ENCODE assay signal across 8 cellular contexts in the genomic region with DNA sequence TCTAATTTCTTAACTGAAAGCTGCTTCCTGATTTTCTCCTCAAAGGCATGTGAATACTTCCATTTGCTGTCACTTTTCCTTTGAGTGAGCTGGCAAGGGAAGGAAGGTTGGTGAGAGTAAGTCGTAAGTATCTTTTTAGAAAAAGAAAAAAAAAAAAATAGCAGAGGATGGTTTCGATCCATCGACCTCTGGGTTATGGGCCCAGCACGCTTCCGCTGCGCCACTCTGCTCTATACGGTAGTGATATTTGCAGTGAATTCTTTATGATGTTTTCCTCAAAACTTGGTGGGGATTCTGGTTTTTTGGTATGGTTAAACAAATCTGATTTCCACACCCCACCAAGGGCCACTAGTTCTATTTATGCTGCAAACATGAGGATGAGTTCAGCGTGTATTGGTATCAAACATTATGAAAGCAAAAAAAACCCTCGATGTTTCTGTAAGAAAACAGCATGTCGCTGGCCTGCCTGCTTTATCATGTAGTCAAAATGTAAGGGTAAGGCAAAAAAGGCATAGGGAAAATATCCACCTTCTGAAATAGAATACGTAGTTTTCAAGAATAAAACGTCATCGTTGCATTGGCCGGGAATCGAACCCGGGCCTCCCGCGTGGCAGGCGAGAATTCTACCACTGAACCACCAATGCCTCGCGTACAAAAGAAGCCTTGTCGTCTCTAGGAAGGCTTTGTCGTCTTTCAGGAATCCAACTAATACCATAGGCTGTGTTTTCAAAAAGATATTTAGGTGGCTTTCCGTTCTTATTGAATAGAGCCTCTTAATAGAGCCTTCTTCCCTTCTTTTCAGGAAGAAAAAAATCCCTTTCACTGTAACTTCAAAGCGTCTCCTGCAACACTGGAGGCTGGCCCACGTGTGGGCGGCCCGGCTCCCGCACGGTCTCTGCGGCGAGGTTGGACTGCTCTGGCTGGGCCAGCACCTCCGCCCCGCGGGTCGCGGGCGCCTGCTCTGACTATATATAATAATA. TPM values are rescaled to one million over a fixed set of nuclear protein-coding genes. Genes with fewer than 3 reads are reported as not detected.
DNase-seq lines count a peak whose midpoint lies in the region; ATAC-seq and TF ChIP-seq lines count a peak whose summit lies in the region.

No MANE protein-coding gene starts in this region.

- no peak overlapping the region for H4K91ac ChIP-seq in neuronal stem cell (ENCODE audit: low read depth, low read length, poor library complexity)

- DNase-seq in DMS79 treated with DMSO at 0.1 percent for 48 hours (lab: John Stamatoyannopoulos, UW) (peak; percentile 39), LHCN-M2 (ENCODE audit: low read depth) (peak; percentile 81), RWPE2 (ENCODE audit: low spot score) (no peak), foreskin keratinocyte (peak; percentile 72 to 83), neuronal stem cell (ENCODE audit: low spot score) (peak; percentile 94), substantia nigra (lab: John Stamatoyannopoulos, UW) (peak in 48 of 49 donors; percentile 12 to 86 (median 65))
- peak; percentile 88 for DNase-seq in activated gamma-delta T cell treated with anti-CD3 and anti-CD28 coated beads, Interleukin-2, amount 50 U/mL, for 16 hours (ENCODE audit: low read depth)

- no peak overlapping the region for H2BK5ac ChIP-seq in neuronal stem cell (ENCODE audit: low read length)

- no peak overlapping the region for H4K8ac ChIP-seq in neuronal stem cell (ENCODE audit: low read depth, low read length)

- H3K4me1 ChIP-seq in RWPE2 (ENCODE audit: insufficient read depth, poor library complexity, severe bottlenecking) (no peaks in the 10 kb centered on the region), foreskin keratinocyte (peaks cover 1% of the 10 kb centered on the region), neuronal stem cell (ENCODE audit: control insufficient read depth in 2 of 2, insufficient read depth in 1 of 2, low read depth in 1 of 2, low read length in 2 of 2) (no peaks in the 10 kb centered on the region)

- no peak overlapping the region for H2AK5ac ChIP-seq in neuronal stem cell (ENCODE audit: low read depth, low read length)

- no peak overlapping the region for H3K4ac ChIP-seq in neuronal stem cell (ENCODE audit: low read length)

- H3K14ac ChIP-seq in neuronal stem cell (ENCODE audit: low read length), result no peak overlapping the region

- H2AFZ ChIP-seq in neuronal stem cell (ENCODE audit: low read length), result peak overlapping the region; percentile 93

- no peak overlapping the region for H2BK15ac ChIP-seq in neuronal stem cell (ENCODE audit: low read length)

- peak overlapping the region; percentile 69 for H3K4me2 ChIP-seq in neuronal stem cell (ENCODE audit: insufficient read depth, low read length, poor library complexity, severe bottlenecking)

- peak overlapping the region; percentile 83 for H3K18ac ChIP-seq in neuronal stem cell (ENCODE audit: low read length)

- H3K9me3 ChIP-seq in RWPE2 (ENCODE audit: severe bottlenecking) (no peaks in the 10 kb centered on the region), neuronal stem cell (replicated peaks in 1 of 2; ENCODE audit: control insufficient read depth in 2 of 2, insufficient read depth in 1 of 2, low read depth in 1 of 2, low read length in 2 of 2) (no peaks in the 10 kb centered on the region)

- no peak overlapping the region for H2BK12ac ChIP-seq in neuronal stem cell (ENCODE audit: low read length)

- H3K36me3 ChIP-seq in RWPE2 (ENCODE audit: low read depth) (no peaks in the 10 kb centered on the region), neuronal stem cell (replicated peaks in 1 of 2; ENCODE audit: control insufficient read depth in 2 of 2, insufficient read depth in 2 of 2, low read length in 2 of 2) (no peaks in the 10 kb centered on the region)

- peak; percentile 66 for ATAC-seq in GM21825 (IDR thresholded peaks at IDR 0.05; ENCODE audit: unreplicated experiment)
- peak; percentile 88 for ATAC-seq in RWPE2 (ENCODE audit: low read depth)
- peak; percentile 84 for ATAC-seq in foreskin keratinocyte

- H3K27ac ChIP-seq in RWPE2 (ENCODE audit: poor library complexity, severe bottlenecking) (no peak overlapping the region), foreskin keratinocyte (peak overlapping the region; percentile 26), neuronal stem cell (replicated peaks; ENCODE audit: low read length) (peak overlapping the region; percentile 82), substantia nigra (ENCODE audit: low read depth, low read length, poor library complexity, severe bottlenecking) (peak overlapping the region; percentile 76)

- peak overlapping the region; percentile 45 for H3K4me3 ChIP-seq in RWPE2 (ENCODE audit: severe bottlenecking)
- peak overlapping the region; percentile 67 to 87 for H3K4me3 ChIP-seq in neuronal stem cell (ENCODE audit: low read length in 2 of 2)

- TF ChIP-seq CTCF in RWPE2 (IDR thresholded peaks at IDR 0.05; ENCODE audit: poor library complexity, severe bottlenecking) (no peak), foreskin keratinocyte (conservative IDR thresholded peaks at IDR 0.05) (no peak)

- H3K27me3 ChIP-seq in RWPE2 (ENCODE audit: insufficient read depth, poor library complexity, severe bottlenecking), result no peaks in the 10 kb centered on the region
- H3K27me3 ChIP-seq in foreskin keratinocyte, result no peaks in the 10 kb centered on the region
- no peaks in the 10 kb centered on the region for H3K27me3 ChIP-seq in neuronal stem cell (ENCODE audit: control insufficient read depth in 3 of 3, insufficient read depth in 3 of 3, low read depth in 1 of 3, low read length in 3 of 3)

- H3K79me1 ChIP-seq in neuronal stem cell (ENCODE audit: low read depth, low read length), result no peaks in the 10 kb centered on the region

- H2BK120ac ChIP-seq in neuronal stem cell (ENCODE audit: low read depth, low read length), result no peak overlapping the region

- no peak overlapping the region for H3K9ac ChIP-seq in neuronal stem cell (ENCODE audit: low read depth, low read length, poor library complexity)

- no peak overlapping the region for H3K23ac ChIP-seq in neuronal stem cell (ENCODE audit: low read depth, low read length, poor library complexity)

- no CpG with 5 or more reads among the region's 38 CpGs for WGBS in neuronal stem cell (ENCODE audit: extremely low coverage in 2 of 2, insufficient read length in 2 of 2, insufficient replicate concordance in 1 of 2), 2 donors

RNA-seq across cellular contexts. Expression of a gene that starts 9.6 kb away (rescaled TPM):
- total RNA-seq in LHCN-M2 (2014; rRNA removed), result not detected in 2 replicates
- not detected for polyA plus RNA-seq in LHCN-M2 (2012)
- not detected in 2 replicates for total RNA-seq in foreskin keratinocyte
- polyA plus RNA-seq in foreskin keratinocyte, result not detected in 2 replicates
- not detected for polyA plus RNA-seq in neuronal stem cell (2013, experiment 1 of 2)
- polyA plus RNA-seq in neuronal stem cell (2013, experiment 2 of 2), result not detected

RNA-seq across cellular contexts. Expression of a gene that starts 54.4 kb away (rescaled TPM):
- total RNA-seq in LHCN-M2 (2014; rRNA removed) (not detected in 2 replicates), foreskin keratinocyte (not detected in 2 replicates)
- not detected for polyA plus RNA-seq in LHCN-M2 (2012)
- not detected in 2 replicates for polyA plus RNA-seq in foreskin keratinocyte
- polyA plus RNA-seq in neuronal stem cell (2013, experiment 1 of 2), result not detected
- 0.07 TPM for polyA plus RNA-seq in neuronal stem cell (2013, experiment 2 of 2)
